ENCODE assay signal across 1 cellular context in genomic region chr2:119106301-119106897, GRCh38.
A peak's percentile ranks its signal among the peaks of the same experiment; 100 is the strongest.
TF ChIP-seq lines count a peak whose summit lies in the region.

No MANE protein-coding gene starts in this region.

TF ChIP-seq in HepG2, 621 proteins besides CTCF, POLR2A, EP300 and RAD21 (continued from another document and continues in another):
- TF ChIP-seq GMEB2 (CRISPR knock-in tag; IDR thresholded peaks at IDR 0.05; ENCODE audit: low read depth) = no peak
- TF ChIP-seq ZNF224 (CRISPR knock-in tag; IDR thresholded peaks at IDR 0.05) = no peak
- TF ChIP-seq PRPF4 (IDR thresholded peaks at IDR 0.05; ENCODE audit: low read depth, low read length, poor library complexity, severe bottlenecking) = no peak
- no peak for TF ChIP-seq ZNF383 (CRISPR knock-in tag; IDR thresholded peaks at IDR 0.05; ENCODE audit: borderline replicate concordance)
- TF ChIP-seq RORA (CRISPR knock-in tag; IDR thresholded peaks at IDR 0.05) = no peak
- no peak for TF ChIP-seq MLX (CRISPR knock-in tag; IDR thresholded peaks at IDR 0.05)
- no peak for TF ChIP-seq ZNF512 (CRISPR knock-in tag; IDR thresholded peaks at IDR 0.05)
- no peak for TF ChIP-seq ZNF446 (CRISPR knock-in tag; IDR thresholded peaks at IDR 0.05)
- TF ChIP-seq ZNF180 (CRISPR knock-in tag; IDR thresholded peaks at IDR 0.05; ENCODE audit: borderline replicate concordance, low read depth) = no peak
- TF ChIP-seq STAT6 (CRISPR knock-in tag; IDR thresholded peaks at IDR 0.05; ENCODE audit: borderline replicate concordance) = no peak
- no peak for TF ChIP-seq ZNF207 (IDR thresholded peaks at IDR 0.05; ENCODE audit: borderline replicate concordance)
- TF ChIP-seq GATA4 (IDR thresholded peaks at IDR 0.05; ENCODE audit: borderline replicate concordance, low read depth) = no peak
- TF ChIP-seq KLF11 (CRISPR knock-in tag; IDR thresholded peaks at IDR 0.05) = 0 out of 2 replicates have a peak, but pooled peaks have one; percentile 51
- no peak for TF ChIP-seq LCORL (IDR thresholded peaks at IDR 0.05)
- TF ChIP-seq LCORL (CRISPR knock-in tag; IDR thresholded peaks at IDR 0.05) = no peak
- no peak for TF ChIP-seq PCBP1 (IDR thresholded peaks at IDR 0.05; ENCODE audit: borderline replicate concordance, low read depth, low read length)
- no peak for TF ChIP-seq ZFP1 (CRISPR knock-in tag; IDR thresholded peaks at IDR 0.05)
- TF ChIP-seq MAFG (CRISPR knock-in tag; IDR thresholded peaks at IDR 0.05) = no peak
- no peak for TF ChIP-seq ARID3A (IDR thresholded peaks at IDR 0.05; ENCODE audit: low read depth, low read length)
- TF ChIP-seq HMG20A (CRISPR knock-in tag; IDR thresholded peaks at IDR 0.05; ENCODE audit: borderline replicate concordance) = no peak
- no peak for TF ChIP-seq ZNF800 (CRISPR knock-in tag; IDR thresholded peaks at IDR 0.05)
- TF ChIP-seq TOE1 (CRISPR knock-in tag; IDR thresholded peaks at IDR 0.05) = no peak
- no peak for TF ChIP-seq THYN1 (CRISPR knock-in tag; IDR thresholded peaks at IDR 0.05; ENCODE audit: borderline replicate concordance, low read depth)
- no peak for TF ChIP-seq JUN (CRISPR knock-in tag; IDR thresholded peaks at IDR 0.05)
- no peak for TF ChIP-seq PRDM10 (CRISPR knock-in tag; IDR thresholded peaks at IDR 0.05; ENCODE audit: low read depth)
- TF ChIP-seq FOXO1 (CRISPR knock-in tag; IDR thresholded peaks at IDR 0.05) = no peak
- no peak for TF ChIP-seq RFX5 (IDR thresholded peaks at IDR 0.05; ENCODE audit: low read depth, low read length)
- TF ChIP-seq ZNF572 (CRISPR knock-in tag; IDR thresholded peaks at IDR 0.05) = no peak
- TF ChIP-seq ZNF501 (CRISPR knock-in tag; IDR thresholded peaks at IDR 0.05) = no peak
- TF ChIP-seq ZBTB20 (CRISPR knock-in tag; IDR thresholded peaks at IDR 0.05; ENCODE audit: borderline replicate concordance, low read depth) = no peak
- TF ChIP-seq HNF1A (IDR thresholded peaks at IDR 0.05; ENCODE audit: low read depth) = no peak
- no peak for TF ChIP-seq HNF1A (CRISPR knock-in tag; IDR thresholded peaks at IDR 0.05; ENCODE audit: borderline replicate concordance)
- no peak for TF ChIP-seq MAX (IDR thresholded peaks at IDR 0.05)
- no peak for TF ChIP-seq ZNF556 (CRISPR knock-in tag; IDR thresholded peaks at IDR 0.05; ENCODE audit: borderline replicate concordance)
- TF ChIP-seq CERS6 (CRISPR knock-in tag; IDR thresholded peaks at IDR 0.05) = no peak
- TF ChIP-seq ZNF543 (CRISPR knock-in tag; IDR thresholded peaks at IDR 0.05) = no peak
- TF ChIP-seq HHEX (CRISPR knock-in tag; IDR thresholded peaks at IDR 0.05) = no peak
- TF ChIP-seq SATB2 (CRISPR knock-in tag; IDR thresholded peaks at IDR 0.05) = peak; percentile 80; the same call in 1 of the 2 replicates
- no peak for TF ChIP-seq ZNF703 (CRISPR knock-in tag; IDR thresholded peaks at IDR 0.05; ENCODE audit: borderline replicate concordance)
- TF ChIP-seq GTF3A (CRISPR knock-in tag; conservative IDR thresholded peaks at IDR 0.05) = no peak
- TF ChIP-seq ZNF333 (CRISPR knock-in tag; IDR thresholded peaks at IDR 0.05; ENCODE audit: borderline replicate concordance) = no peak
- TF ChIP-seq ZNF83 (CRISPR knock-in tag; IDR thresholded peaks at IDR 0.05; ENCODE audit: borderline replicate concordance) = no peak
- TF ChIP-seq ZNF530 (CRISPR knock-in tag; IDR thresholded peaks at IDR 0.05; ENCODE audit: low read depth) = no peak
- 0 out of 2 replicates have a peak, but pooled peaks have one; percentile 17 for TF ChIP-seq ZNF143 (CRISPR knock-in tag; IDR thresholded peaks at IDR 0.05)
- TF ChIP-seq ZKSCAN8 (CRISPR knock-in tag; IDR thresholded peaks at IDR 0.05; ENCODE audit: borderline replicate concordance) = no peak
- TF ChIP-seq GFI1 (CRISPR knock-in tag; IDR thresholded peaks at IDR 0.05; ENCODE audit: borderline replicate concordance) = no peak
- no peak for TF ChIP-seq HNRNPLL (IDR thresholded peaks at IDR 0.05; ENCODE audit: low read depth, low read length, poor library complexity, severe bottlenecking)
- 0 out of 2 replicates have a peak, but pooled peaks have one; percentile 50 for TF ChIP-seq ZNF124 (CRISPR knock-in tag; IDR thresholded peaks at IDR 0.05)
